14 cellular contexts compared by ENCODE assay signal in genomic region chr7:152683297-152683696, GRCh38. TPM values are rescaled to one million over a fixed set of nuclear protein-coding genes. Genes with fewer than 3 reads are reported as not detected.
DNase-seq lines count a peak whose midpoint lies in the region; ATAC-seq and TF ChIP-seq lines count a peak whose summit lies in the region.
"Had no signal": no experiment of that assay in that cellular context is flagged by ENCODE, and none has a peak within 500 bp of the region (broad histone marks: within the 10 kb centered on the region; RNA-seq: fewer than 3 reads in every experiment).

No MANE protein-coding gene starts in this region.

- no peak overlapping the region for H3K27ac Mint-ChIP-seq in activated CD8-positive, alpha-beta memory T cell treated with anti-CD3 and anti-CD28 coated beads, Interleukin-2, amount 10 ng/mL, durations not matched to agents 7 days and 5 days
- H3K27ac Mint-ChIP-seq in activated CD4-positive, alpha-beta T cell treated with anti-CD3 and anti-CD28 coated beads, Interleukin-2, amount 10 ng/mL, durations not matched to agents 24 days and 14 days, result no peak overlapping the region

- H3K4me3 ChIP-seq in OCI-LY1 (ENCODE audit: low read depth, low read length, poor library complexity, severe bottlenecking), result no peak overlapping the region
- H3K4me3 ChIP-seq: BLaER1 had no signal

- no peaks in the 10 kb centered on the region for H3K27me3 Mint-ChIP-seq in activated CD8-positive, alpha-beta memory T cell treated with anti-CD3 and anti-CD28 coated beads, Interleukin-2, amount 10 ng/mL, durations not matched to agents 7 days and 5 days
- no peaks in the 10 kb centered on the region for H3K27me3 Mint-ChIP-seq in activated CD4-positive, alpha-beta T cell treated with anti-CD3 and anti-CD28 coated beads, Interleukin-2, amount 10 ng/mL, durations not matched to agents 24 days and 14 days

- H4K20me1 ChIP-seq in OCI-LY1 (ENCODE audit: insufficient read depth, low read length), result no peaks in the 10 kb centered on the region
- H4K20me1 ChIP-seq: BLaER1 had no signal

- peak overlapping the region; percentile 59; the same call in 1 of the 2 replicates for H2AFZ ChIP-seq in OCI-LY1 (ENCODE audit: low read length)

- no peak overlapping the region for H3K4me2 ChIP-seq in OCI-LY1 (ENCODE audit: low read length)
- H3K4me2 ChIP-seq: BLaER1 had no signal

- no peaks in the 10 kb centered on the region for H3K36me3 ChIP-seq in OCI-LY1 (ENCODE audit: insufficient read depth, low read length)
- H3K36me3 ChIP-seq: BLaER1 had no signal

- peaks cover 6% of the 10 kb centered on the region for H3K4me1 ChIP-seq in OCI-LY1 (ENCODE audit: insufficient read depth, low read length, severe bottlenecking)
- H3K4me1 ChIP-seq: BLaER1 had no signal

- H3K9me3 ChIP-seq in OCI-LY1 (ENCODE audit: low read length), result no peaks in the 10 kb centered on the region
- H3K9me3 ChIP-seq: BLaER1 had no signal

- H3K9me3 Mint-ChIP-seq in activated CD8-positive, alpha-beta memory T cell treated with anti-CD3 and anti-CD28 coated beads, Interleukin-2, amount 10 ng/mL, durations not matched to agents 7 days and 5 days (ENCODE audit: low read depth), result no peaks in the 10 kb centered on the region
- no peaks in the 10 kb centered on the region for H3K9me3 Mint-ChIP-seq in activated CD4-positive, alpha-beta T cell treated with anti-CD3 and anti-CD28 coated beads, Interleukin-2, amount 10 ng/mL, durations not matched to agents 24 days and 14 days
- H3K9me3 Mint-ChIP-seq: CD8-positive, alpha-beta memory T cell had no signal

- CTCF ChIA-PET in activated CD8-positive, alpha-beta memory T cell treated with anti-CD3 and anti-CD28 coated beads, Interleukin-2, amount 10 ng/mL, durations not matched to agents 7 days and 5 days (lab: Charles Lee), result no interaction called here

- intact Hi-C loops in posterior vena cava (cut with DNase I), result no loop called here
- intact Hi-C loops in activated CD4-positive, alpha-beta T cell treated with anti-CD3 and anti-CD28 coated beads, Interleukin-2, amount 10 ng/mL, durations not matched to agents 24 days and 14 days (cut with micrococcal nuclease), result no loop called here

- no peak overlapping the region for H3K9ac ChIP-seq in OCI-LY1 (ENCODE audit: low read length)
- H3K9ac ChIP-seq: BLaER1 had no signal

- H3K4me1 Mint-ChIP-seq in activated CD8-positive, alpha-beta memory T cell treated with anti-CD3 and anti-CD28 coated beads, Interleukin-2, amount 10 ng/mL, durations not matched to agents 7 days and 5 days, result no peaks in the 10 kb centered on the region
- H3K4me1 Mint-ChIP-seq in activated CD4-positive, alpha-beta T cell treated with anti-CD3 and anti-CD28 coated beads, Interleukin-2, amount 10 ng/mL, durations not matched to agents 24 days and 14 days, result no peaks in the 10 kb centered on the region
- H3K4me1 Mint-ChIP-seq: CD8-positive, alpha-beta memory T cell had no signal

- no peaks in the 10 kb centered on the region for H3K36me3 Mint-ChIP-seq in activated CD8-positive, alpha-beta memory T cell treated with anti-CD3 and anti-CD28 coated beads, Interleukin-2, amount 10 ng/mL, durations not matched to agents 7 days and 5 days
- H3K36me3 Mint-ChIP-seq in activated CD4-positive, alpha-beta T cell treated with anti-CD3 and anti-CD28 coated beads, Interleukin-2, amount 10 ng/mL, durations not matched to agents 24 days and 14 days (ENCODE audit: low read depth), result no peaks in the 10 kb centered on the region
- H3K36me3 Mint-ChIP-seq: CD8-positive, alpha-beta memory T cell had no signal

- H3K79me2 ChIP-seq in OCI-LY1 (ENCODE audit: insufficient read depth, low read length), result no peaks in the 10 kb centered on the region

- H3K27me3 ChIP-seq in OCI-LY1 (ENCODE audit: insufficient read depth, low read length), result no peaks in the 10 kb centered on the region
- H3K27me3 ChIP-seq: BLaER1 had no signal

- no peak overlapping the region for H3K27ac ChIP-seq in OCI-LY1 (ENCODE audit: low read depth, low read length, poor library complexity, severe bottlenecking)
- H3K27ac ChIP-seq: BLaER1 had no signal

- no peak for TF ChIP-seq CTCF in OCI-LY1 (IDR thresholded peaks at IDR 0.05; ENCODE audit: low read length)

- no peak overlapping the region for H3K4me3 Mint-ChIP-seq in activated CD8-positive, alpha-beta memory T cell treated with anti-CD3 and anti-CD28 coated beads, Interleukin-2, amount 10 ng/mL, durations not matched to agents 7 days and 5 days
- no peak overlapping the region for H3K4me3 Mint-ChIP-seq in activated CD4-positive, alpha-beta T cell treated with anti-CD3 and anti-CD28 coated beads, Interleukin-2, amount 10 ng/mL, durations not matched to agents 24 days and 14 days

- no peaks in the 10 kb centered on the region for H3K9me2 ChIP-seq in OCI-LY1 (ENCODE audit: low read depth, low read length)

- no peak for ATAC-seq in activated CD8-positive, alpha-beta memory T cell treated with anti-CD3 and anti-CD28 coated beads, Interleukin-2, amount 10 ng/mL, durations not matched to agents 7 days and 5 days
- no peak for ATAC-seq in GM18858 (IDR thresholded peaks at IDR 0.05; ENCODE audit: unreplicated experiment)

- no peaks in the 10 kb centered on the region for H3F3A ChIP-seq in OCI-LY1 (ENCODE audit: insufficient read depth, low read length)

- DNase-seq in activated CD8-positive, alpha-beta memory T cell treated with anti-CD3 and anti-CD28 coated beads for 24 hours, result peak; percentile 9
- no peak for DNase-seq in activated CD8-positive, alpha-beta memory T cell treated with anti-CD3 and anti-CD28 coated beads, Interleukin-2, amount 10 ng/mL, durations not matched to agents 7 days and 5 days
- peak; percentile 40 for DNase-seq in posterior vena cava (ENCODE audit: low spot score)
- DNase-seq in iPS-NIHi11 (ENCODE audit: low spot score), result no peak
- no peak for DNase-seq in activated CD4-positive, alpha-beta T cell treated with anti-CD3 and anti-CD28 coated beads, Interleukin-2, amount 10 ng/mL, durations not matched to agents 24 days and 14 days
- DNase-seq: 8988T; AML-193; CD8-positive, alpha-beta memory T cell; DMS53; GF-D8; IMR-90 had no signal

RNA-seq across cellular contexts. Expression of gene XRCC2, which starts 7.4 kb away (rescaled TPM):
- total RNA-seq in activated CD8-positive, alpha-beta memory T cell treated with anti-CD3 and anti-CD28 coated beads, Interleukin-2, amount 10 ng/mL, durations not matched to agents 7 days and 5 days, result 10 to 100 TPM; 18.0 to 20.6 TPM
- under 1 TPM; 0.43 to 0.51 TPM for total RNA-seq in posterior vena cava
- 26.2 and 28.5 TPM in 2 replicates for total RNA-seq in activated CD4-positive, alpha-beta T cell treated with anti-CD3 and anti-CD28 coated beads, Interleukin-2, amount 10 ng/mL, durations not matched to agents 24 days and 14 days

Comparison
In these comparisons a context has a peak if more than half of its experiments do, and no peak if none do; other contexts are left out.
1. DNase-seq: peak in activated CD8-positive, alpha-beta memory T cell treated with anti-CD3 and anti-CD28 coated beads for 24 hours (single experiment) and posterior vena cava (single experiment); none in activated CD8-positive, alpha-beta memory T cell treated with anti-CD3 and anti-CD28 coated beads, Interleukin-2, amount 10 ng/mL, durations not matched to agents 7 days and 5 days (single experiment), iPS-NIHi11 (single experiment) and activated CD4-positive, alpha-beta T cell treated with anti-CD3 and anti-CD28 coated beads, Interleukin-2, amount 10 ng/mL, durations not matched to agents 24 days and 14 days (single experiment).
2. RNA of gene XRCC2, which starts 7.4 kb away (total RNA-seq): 26.2 to 28.5 TPM in activated CD4-positive, alpha-beta T cell treated with anti-CD3 and anti-CD28 coated beads, Interleukin-2, amount 10 ng/mL, durations not matched to agents 24 days and 14 days and 18.0 to 20.6 TPM in activated CD8-positive, alpha-beta memory T cell treated with anti-CD3 and anti-CD28 coated beads, Interleukin-2, amount 10 ng/mL, durations not matched to agents 7 days and 5 days; 0.43 to 0.51 TPM in posterior vena cava; every median in the first group is over 10 times any median in the second.